In the genomic region with DNA sequence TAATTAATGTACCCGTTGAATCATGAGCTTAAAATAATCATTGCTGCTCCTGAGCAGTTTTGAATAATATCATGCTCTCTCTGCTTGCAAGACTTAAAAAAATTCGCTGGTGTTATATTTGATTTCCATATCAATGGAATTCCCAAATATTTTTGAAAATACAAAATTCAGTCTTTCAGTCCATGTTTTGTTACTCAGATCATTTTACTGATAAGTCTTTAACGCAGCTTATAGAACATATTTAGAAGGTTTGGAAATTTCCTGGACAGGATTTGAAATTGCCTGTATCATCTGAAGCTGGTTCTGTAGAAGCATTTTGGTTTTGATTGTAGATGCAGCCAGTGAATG, we compare ENCODE assay signal across 8 cellular contexts. TPM values are rescaled to one million over a fixed set of nuclear protein-coding genes. Genes with fewer than 3 reads are reported as not detected.
A peak's percentile ranks its signal among the peaks of the same experiment; 100 is the strongest.
DNase-seq lines count a peak whose midpoint lies in the region; ATAC-seq, FAIRE-seq and TF ChIP-seq lines count a peak whose summit lies in the region.

No MANE protein-coding gene starts in this region.

- POLR2A ChIA-PET in A549 (lab: Yijun Ruan, JAX): no interaction called here
- POLR2A ChIA-PET in naive thymus-derived CD4-positive, alpha-beta T cell (lab: Charles Lee): interaction anchor here (0.6 to 2.6 kb wide), 7 partner anchors 9 to 184 kb away, joined by 3 to 11 read pairs (median 6); no protein-coding TSS in a partner anchor

- H3K27ac Mint-ChIP-seq in HFFc6 (no peak overlapping the region), chondrocyte (ENCODE audit: unreplicated experiment) (no peak overlapping the region)
- H3K27ac Mint-ChIP-seq in naive thymus-derived CD4-positive, alpha-beta T cell: peak overlapping the region; percentile 66 to 97 (median 89)

- H3K27me3 ChIP-seq in naive thymus-derived CD4-positive, alpha-beta T cell (ENCODE audit: control insufficient read depth in 2 of 2, insufficient read depth in 2 of 2, low read length in 2 of 2): no peaks in the 10 kb centered on the region

- no peak for TF ChIP-seq CTCF in A549 (IDR thresholded peaks at IDR 0.05)
- no peak for TF ChIP-seq CTCF in HFFc6 (IDR thresholded peaks at IDR 0.05)
- TF ChIP-seq CTCF in chondrocyte (IDR thresholded peaks at IDR 0.05): no peak

- H3K36me3 Mint-ChIP-seq in HFFc6 (ENCODE audit: low read depth) (no peaks in the 10 kb centered on the region), chondrocyte (ENCODE audit: low read depth) (no peaks in the 10 kb centered on the region)
- peaks cover 0 to 11% (median 0%) of the 10 kb centered on the region in 5 donors for H3K36me3 Mint-ChIP-seq in naive thymus-derived CD4-positive, alpha-beta T cell

- no peak for TF ChIP-seq POLR2A in A549 (IDR thresholded peaks at IDR 0.05; ENCODE audit: low read length)

- H3K4me3 ChIP-seq in A549: 0 out of 3 replicates have a peak overlapping the region, but pooled peaks have one; percentile 96
- H3K4me3 ChIP-seq in naive thymus-derived CD4-positive, alpha-beta T cell (ENCODE audit: low read length): peak overlapping the region; percentile 12

- TF ChIP-seq EP300 in A549 (IDR thresholded peaks at IDR 0.05): no peak

- H3K9me3 Mint-ChIP-seq in HFFc6 (no peaks in the 10 kb centered on the region), chondrocyte (ENCODE audit: low read depth) (no peaks in the 10 kb centered on the region)
- no peaks in the 10 kb centered on the region for H3K9me3 Mint-ChIP-seq in naive thymus-derived CD4-positive, alpha-beta T cell

- H3K36me3 ChIP-seq in naive thymus-derived CD4-positive, alpha-beta T cell (ENCODE audit: control insufficient read depth in 2 of 3, insufficient read depth in 3 of 3, low read length in 3 of 3): peaks cover 0 to 4% (median 0%) of the 10 kb centered on the region in 3 experiments

- H3K4me3 Mint-ChIP-seq in HFFc6 (peak overlapping the region; percentile 84), chondrocyte (ENCODE audit: unreplicated experiment) (peak overlapping the region; percentile 73)
- peak overlapping the region; percentile 88 to 96 (median 92) for H3K4me3 Mint-ChIP-seq in naive thymus-derived CD4-positive, alpha-beta T cell

- no peak for ATAC-seq in A549
- no peak for ATAC-seq in naive thymus-derived CD4-positive, alpha-beta T cell
- no peak for ATAC-seq in HG03280 (IDR thresholded peaks at IDR 0.05; ENCODE audit: unreplicated experiment)

- H3K4me1 Mint-ChIP-seq in HFFc6 (ENCODE audit: low read depth) (peaks cover 52% of the 10 kb centered on the region), chondrocyte (ENCODE audit: low read depth) (peaks cover 38% of the 10 kb centered on the region)
- peaks cover 51 to 68% (median 58%) of the 10 kb centered on the region in 7 donors for H3K4me1 Mint-ChIP-seq in naive thymus-derived CD4-positive, alpha-beta T cell

- no peaks in the 10 kb centered on the region for H3K9me3 ChIP-seq in A549
- no peaks in the 10 kb centered on the region for H3K9me3 ChIP-seq in naive thymus-derived CD4-positive, alpha-beta T cell (ENCODE audit: control insufficient read depth in 2 of 3, low read length in 3 of 3)

- H3K4me1 ChIP-seq in A549: peaks cover 24% of the 10 kb centered on the region; the same call in 2 of the 3 replicates
- H3K4me1 ChIP-seq in naive thymus-derived CD4-positive, alpha-beta T cell (ENCODE audit: control insufficient read depth in 2 of 2, insufficient read depth in 2 of 2, low read length in 2 of 2): peaks cover 26 to 37% of the 10 kb centered on the region in 2 donors

- DNase-seq in A549 (ENCODE audit: low read depth in 1 of 2, low spot score in 1 of 2) (no peak), HFFc6 (no peak), chondrocyte (ENCODE audit: low spot score) (no peak), medulla oblongata (ENCODE audit: extremely low spot score) (no peak), NCI-H524 treated with DMSO at 0.1 percent for 48 hours (lab: John Stamatoyannopoulos, UW) (no peak), caudate nucleus (lab: John Stamatoyannopoulos, UW) (no peak)
- DNase-seq in naive thymus-derived CD4-positive, alpha-beta T cell: no peak

- CTCF ChIA-PET in A549 (lab: Yijun Ruan, JAX): interaction anchor here (1.0 to 3.7 kb wide), 8 partner anchors 8 to 69 kb away, joined by 3 to 13 read pairs (median 8); no protein-coding TSS in a partner anchor
- CTCF ChIA-PET in naive thymus-derived CD4-positive, alpha-beta T cell (lab: Charles Lee): interaction anchor here (0.8 to 1.8 kb wide), 3 partner anchors 41 to 65 kb away, joined by 3 to 6 read pairs (median 4); no protein-coding TSS in a partner anchor

- no peak for FAIRE-seq in A549 (lab: Jason Lieb, UNC)

- intact Hi-C loops in naive thymus-derived CD4-positive, alpha-beta T cell (cut with micrococcal nuclease): loop anchor here (5.0 kb wide), 4 partner anchors 38 to 1437 kb away; partner anchors contain the start of genes USP47 (in 2 of the 2) and RRAS2 (in 1 of the 2)

- no peak for TF ChIP-seq RAD21 in A549 (conservative IDR thresholded peaks at IDR 0.05 in 1 of 2, IDR thresholded peaks at IDR 0.05 in 1 of 2)

- 87% methylated on average over 3 of the region's 3 CpGs for WGBS in A549 (ENCODE audit: missing lambda C conversion rate)

- H3K4me2 ChIP-seq in A549: peak overlapping the region; percentile 84

- H3K27ac ChIP-seq in A549 (no peak overlapping the region), caudate nucleus (ENCODE audit: low read depth, low read length) (no peak overlapping the region)
- peak overlapping the region; percentile 81 for H3K27ac ChIP-seq in naive thymus-derived CD4-positive, alpha-beta T cell (ENCODE audit: low read depth, low read length)

- peaks cover 4% of the 10 kb centered on the region for H3K27me3 Mint-ChIP-seq in HFFc6 (ENCODE audit: insufficient read depth)
- peaks cover 5% of the 10 kb centered on the region for H3K27me3 Mint-ChIP-seq in chondrocyte (ENCODE audit: low read depth)
- peaks cover 0 to 28% (median 0%) of the 10 kb centered on the region in 5 donors for H3K27me3 Mint-ChIP-seq in naive thymus-derived CD4-positive, alpha-beta T cell

TF ChIP-seq in A549, 52 proteins besides CTCF, POLR2A, EP300 and RAD21:
- TF ChIP-seq CBX8 (IDR thresholded peaks at IDR 0.05): 0 out of 2 replicates have a peak, but pooled peaks have one; percentile 81
- no peak for TF ChIP-seq TP53 (CRISPR knock-in tag; IDR thresholded peaks at IDR 0.05)
- no peak for TF ChIP-seq ZSCAN20 (CRISPR knock-in tag; IDR thresholded peaks at IDR 0.05)

RNA-seq across cellular contexts. Expression of gene BMAL1, which starts 1.9 kb away (rescaled TPM):
- polyA plus RNA-seq in A549 (2011; rRNA removed) (25.2 and 29.2 TPM in 2 replicates), A549 (2017; fragmentation: RNase III; extraction: RNeasy Plus Mini Kit Qiagen cat#74134 plus additional on column Dnase treatment) (20.1 to 29.2 TPM (median 28.6 TPM) in 3 replicates)
- 7.3 and 8.2 TPM in 2 replicates for polyA plus RNA-seq in A549 (2012; cell fraction: cytosol; rRNA removed)
- 6.5 and 10.4 TPM in 2 replicates for polyA plus RNA-seq in A549 (2012; cell fraction: nucleus; rRNA removed)
- polyA minus RNA-seq in A549 (2011; rRNA and poly(A)+ RNA removed): 22.2 and 40.0 TPM in 2 replicates
- total RNA-seq in HFFc6 (2021; fragmentation: NEBNext Ultra II Directional; extraction: Animal tissue kit (Norgen Biotek cat#: 25700)): 10 to 100 TPM in 1 of 6 experiments, 1 to 10 TPM in 5; 6.9 to 10.4 (median 7.5) TPM
- 13.0 to 26.3 TPM (median 14.8 TPM) in 3 replicates for total RNA-seq in chondrocyte
- total RNA-seq in naive thymus-derived CD4-positive, alpha-beta T cell: 10 to 100 TPM; 36.1 to 88.3 (median 68.4) TPM
- 10 to 100 TPM; 12.8 to 16.3 TPM for polyA plus RNA-seq in naive thymus-derived CD4-positive, alpha-beta T cell

Comparison
In these comparisons a context has a peak if more than half of its experiments do, and no peak if none do; other contexts are left out.
1. H3K27ac Mint-ChIP-seq: peak in naive thymus-derived CD4-positive, alpha-beta T cell (9 of 9); none in HFFc6 (single experiment) and chondrocyte (single experiment).
2. Peak in every context shown above with its lines, with median percentiles within 50 percentile points of each other: H3K4me3 Mint-ChIP-seq.